Comparison of ENCODE assay signal across 22 cellular contexts in the genomic region with DNA sequence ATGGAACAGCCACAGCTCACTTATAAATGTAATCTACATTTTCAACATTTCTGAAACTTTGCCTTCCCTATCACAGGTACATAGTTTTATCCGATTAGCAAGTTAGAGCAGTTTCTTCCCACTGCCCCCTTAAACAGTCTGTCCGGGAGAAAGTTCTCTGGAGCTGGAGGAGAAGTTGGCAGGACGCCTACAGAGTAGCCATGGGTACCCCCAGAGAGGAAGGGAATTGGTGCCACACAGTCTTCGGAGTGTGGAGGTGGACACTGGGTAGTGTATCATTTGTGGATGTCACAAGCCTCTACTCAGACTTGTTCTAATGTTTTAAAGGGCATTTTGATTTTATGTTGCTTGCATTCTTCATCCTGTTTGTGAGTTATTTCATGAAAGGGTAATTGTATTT. TPM values are rescaled to one million over a fixed set of nuclear protein-coding genes. Genes with fewer than 3 reads are reported as not detected.
DNase-seq lines count a peak whose midpoint lies in the region; ATAC-seq, FAIRE-seq and TF ChIP-seq lines count a peak whose summit lies in the region.
"Had no signal": no experiment of that assay in that cellular context is flagged by ENCODE, and none has a peak within 500 bp of the region (broad histone marks: within the 10 kb centered on the region; RNA-seq: fewer than 3 reads in every experiment).

No MANE protein-coding gene starts in this region.

- peaks cover 15% of the 10 kb centered on the region; the same call in 2 of the 3 replicates for H3K79me2 ChIP-seq in K562 (ENCODE audit: control insufficient read depth, insufficient read depth, low read length)

- intact Hi-C loops in K562 (cut with micrococcal nuclease) (no loop called here), kidney (cut with DNase I) (no loop called here)

- H4K20me1 ChIP-seq in K562 (replicated peaks; ENCODE audit: control insufficient read depth, insufficient read depth, low read length): no peaks in the 10 kb centered on the region

- peaks cover 0 to 2% of the 10 kb centered on the region in 2 experiments; a peak in 2 of 5 replicates for H3K4me1 ChIP-seq in K562 (replicated peaks in 1 of 2; ENCODE audit: control insufficient read depth in 2 of 2, insufficient read depth in 2 of 2, low read length in 2 of 2)
- H3K4me1 ChIP-seq in kidney (ENCODE audit: control insufficient read depth in 1 of 2, insufficient read depth in 1 of 2, low read depth in 1 of 2, low read length in 2 of 2): peaks cover 2 to 13% of the 10 kb centered on the region in 2 donors

- POLR2A ChIA-PET in K562 (lab: Yijun Ruan, JAX): interaction anchor here (0.6 to 0.8 kb wide), 2 partner anchors 12 to 24 kb away, joined by 3 read pairs; no protein-coding TSS in a partner anchor

- WGBS in K562 (ENCODE audit: insufficient coverage, low coverage, missing lambda C conversion rate): 60% methylated on average over 4 of the region's 4 CpGs

- peak; percentile 31 for DNase-seq in Ammon's horn (ENCODE audit: low spot score)
- DNase-seq in K562 (ENCODE audit: extremely low read depth in 1 of 4, low spot score in 3 of 4): no peak
- no peak for DNase-seq in kidney
- no peak for DNase-seq in progenitor cell of endocrine pancreas (ENCODE audit: low spot score, unreplicated experiment)
- DNase-seq in activated effector memory CD4-positive, alpha-beta T cell treated with anti-CD3 and anti-CD28 coated beads, Interleukin-2, amount 50 U/mL, for 16 hours: no peak
- no peak for DNase-seq in natural killer cell treated with Interleukin-12 subunit alpha and Interleukin-12 subunit beta and Interleukin-15 and Interleukin-18, amount 100 ng/mL, for 72 hours (ENCODE audit: low spot score)
- no peak for DNase-seq in stimulated activated naive CD8-positive, alpha-beta T cell treated with anti-CD3 and anti-CD28 coated beads, Interleukin-15, Interleukin-2, amounts not matched to agents 100 U/mL and 50 U/mL, for 24 hours
- DNase-seq: activated CD4-positive, alpha-beta T cell treated with anti-CD3 and anti-CD28 coated beads, Interleukin-2, amount 50 U/mL, for 48 hours; COR-L47; immature natural killer cell; Karpas-422; NCI-H1105; NCI-H69; Right ventricle myocardium superior; T-helper 17 cell had no signal

- no peaks in the 10 kb centered on the region for H3K9me1 ChIP-seq in K562 (ENCODE audit: control insufficient read depth, insufficient read depth, low read length)

- no peaks in the 10 kb centered on the region; the same call in 2 of the 3 replicates for H3K36me3 ChIP-seq in K562 (ENCODE audit: control insufficient read depth, insufficient read depth, low read length)
- no peaks in the 10 kb centered on the region for H3K36me3 ChIP-seq in kidney (ENCODE audit: control insufficient read depth in 1 of 2, insufficient read depth in 2 of 2, low read length in 2 of 2)
- H3K36me3 ChIP-seq: right atrium auricular region had no signal

- TF ChIP-seq POLR2A in K562 (conservative IDR thresholded peaks at IDR 0.05): no peak

- no peak for TF ChIP-seq EP300 in K562 (IDR thresholded peaks at IDR 0.05; ENCODE audit: low read length)

- no peak overlapping the region for H3K4me2 ChIP-seq in K562 (ENCODE audit: insufficient read depth, low read length)

- H3K4me3 Mint-ChIP-seq in progenitor cell of endocrine pancreas (ENCODE audit: low read depth): no peak overlapping the region
- no peak overlapping the region for H3K4me3 Mint-ChIP-seq in natural killer cell treated with Interleukin-12 subunit alpha and Interleukin-12 subunit beta and Interleukin-15 and Interleukin-18, amount 100 ng/mL, for 72 hours
- H3K4me3 Mint-ChIP-seq: activated naive CD4-positive, alpha-beta T cell treated with anti-CD3 and anti-CD28 coated beads, Interleukin-2, amount 50 U/mL, for 24 hours; immature natural killer cell; stimulated activated naive CD8-positive, alpha-beta T cell treated with anti-CD3 and anti-CD28 coated beads, Interleukin-15, Interleukin-2, amounts not matched to agents 100 ng/mL and 50 ng/mL, for 24 hours; T-helper 17 cell had no signal

- in situ Hi-C loops in K562 (cut with MboI): loop anchor here (25.0 kb wide), 1 partner anchor 1055 kb away; no protein-coding TSS in a partner anchor

- peak overlapping the region; percentile 4 for H3K27ac Mint-ChIP-seq in progenitor cell of endocrine pancreas
- no peak overlapping the region for H3K27ac Mint-ChIP-seq in natural killer cell treated with Interleukin-12 subunit alpha and Interleukin-12 subunit beta and Interleukin-15 and Interleukin-18, amount 100 ng/mL, for 72 hours
- H3K27ac Mint-ChIP-seq: activated naive CD4-positive, alpha-beta T cell treated with anti-CD3 and anti-CD28 coated beads, Interleukin-2, amount 50 U/mL, for 24 hours; stimulated activated naive CD8-positive, alpha-beta T cell treated with anti-CD3 and anti-CD28 coated beads, Interleukin-15, Interleukin-2, amounts not matched to agents 100 ng/mL and 50 ng/mL, for 24 hours; T-helper 17 cell had no signal

- no peak for TF ChIP-seq RAD21 in K562 (CRISPR knock-in tag; conservative IDR thresholded peaks at IDR 0.05 in 1 of 2, IDR thresholded peaks at IDR 0.05 in 1 of 2)

- peaks cover 41% of the 10 kb centered on the region for H3K4me1 Mint-ChIP-seq in progenitor cell of endocrine pancreas (ENCODE audit: low read depth)
- H3K4me1 Mint-ChIP-seq in natural killer cell treated with Interleukin-12 subunit alpha and Interleukin-12 subunit beta and Interleukin-15 and Interleukin-18, amount 100 ng/mL, for 72 hours (ENCODE audit: low read depth in 2 of 2): peaks cover 20 to 23% of the 10 kb centered on the region in 2 donors

- no peaks in the 10 kb centered on the region for H3K27me3 ChIP-seq in K562 (ENCODE audit: control insufficient read depth in 2 of 2, insufficient read depth in 2 of 2, low read length in 2 of 2)
- H3K27me3 ChIP-seq: right atrium auricular region had no signal

- H3K36me3 Mint-ChIP-seq in progenitor cell of endocrine pancreas (ENCODE audit: insufficient read depth): peaks cover 14% of the 10 kb centered on the region
- peaks cover 14% of the 10 kb centered on the region for H3K36me3 Mint-ChIP-seq in natural killer cell treated with Interleukin-12 subunit alpha and Interleukin-12 subunit beta and Interleukin-15 and Interleukin-18, amount 100 ng/mL, for 72 hours

- BruUV-seq in K562 (replicated peaks; lab: Mats Ljungman, UMichigan): no TSS peak

- H3K27ac ChIP-seq in K562 (ENCODE audit: extremely low read depth, low read depth, low read length): no peak overlapping the region
- H3K27ac ChIP-seq in kidney (ENCODE audit: low read depth in 2 of 2, low read length in 2 of 2): no peak overlapping the region
- H3K27ac ChIP-seq: right atrium auricular region, VCaP had no signal

- peaks cover 19% of the 10 kb centered on the region for H3K9me3 Mint-ChIP-seq in progenitor cell of endocrine pancreas (ENCODE audit: low read depth)
- H3K9me3 Mint-ChIP-seq in natural killer cell treated with Interleukin-12 subunit alpha and Interleukin-12 subunit beta and Interleukin-15 and Interleukin-18, amount 100 ng/mL, for 72 hours: peaks cover 8% of the 10 kb centered on the region

- no peak overlapping the region for H2AFZ ChIP-seq in K562 (ENCODE audit: low read depth, low read length)

- peak; percentile 32 for FAIRE-seq in K562 (lab: Jason Lieb, UNC)
- no peak for FAIRE-seq in kidney (lab: Jason Lieb, UNC)
- FAIRE-seq: colon, urothelium cell line had no signal

- ATAC-seq in K562: no peak
- ATAC-seq in natural killer cell treated with Interleukin-12 subunit alpha and Interleukin-12 subunit beta and Interleukin-15 and Interleukin-18, amount 100 ng/mL, for 72 hours: no peak
- no peak for ATAC-seq in HG03108 (IDR thresholded peaks at IDR 0.05; ENCODE audit: unreplicated experiment)
- ATAC-seq in stimulated activated naive CD8-positive, alpha-beta T cell treated with anti-CD3 and anti-CD28 coated beads, Interleukin-15, Interleukin-2, amounts not matched to agents 100 U/mL and 50 U/mL, for 24 hours: no peak
- ATAC-seq: T-helper 17 cell had no signal

- no peak overlapping the region for H3K4me3 ChIP-seq in K562
- peak overlapping the region; percentile 58 to 59 for H3K4me3 ChIP-seq in kidney (ENCODE audit: low read length in 2 of 2)
- H3K4me3 ChIP-seq: right atrium auricular region had no signal

- H3K9me3 ChIP-seq in K562 (replicated peaks; ENCODE audit: control insufficient read depth, insufficient read depth, low read depth, low read length) (peaks cover 2% of the 10 kb centered on the region; the same call in 1 of the 2 replicates), kidney (ENCODE audit: control insufficient read depth in 1 of 2, low read length in 2 of 2) (peaks cover 5 to 8% of the 10 kb centered on the region in 2 donors)

- TF ChIP-seq CTCF in K562 (IDR thresholded peaks at IDR 0.05 in 2 of 3, conservative IDR thresholded peaks at IDR 0.05 in 1 of 3; ENCODE audit: insufficient read depth in 2 of 3, low read depth in 1 of 3, low read length in 3 of 3) (no peak), kidney (IDR thresholded peaks at IDR 0.05; ENCODE audit: borderline replicate concordance, extremely low read depth, insufficient read depth) (no peak), progenitor cell of endocrine pancreas (IDR thresholded peaks at IDR 0.05; ENCODE audit: unreplicated experiment) (no peak)

- CTCF ChIA-PET in K562 (lab: Yijun Ruan, JAX; ENCODE audit: low intra/inter-chr PET ratio): no interaction called here

- H3K27me3 Mint-ChIP-seq in progenitor cell of endocrine pancreas: no peaks in the 10 kb centered on the region
- H3K27me3 Mint-ChIP-seq in natural killer cell treated with Interleukin-12 subunit alpha and Interleukin-12 subunit beta and Interleukin-15 and Interleukin-18, amount 100 ng/mL, for 72 hours: no peaks in the 10 kb centered on the region
- H3K27me3 Mint-ChIP-seq: activated naive CD4-positive, alpha-beta T cell treated with anti-CD3 and anti-CD28 coated beads, Interleukin-2, amount 50 U/mL, for 24 hours; stimulated activated naive CD8-positive, alpha-beta T cell treated with anti-CD3 and anti-CD28 coated beads, Interleukin-15, Interleukin-2, amounts not matched to agents 100 ng/mL and 50 ng/mL, for 24 hours; T-helper 17 cell had no signal

- no peak overlapping the region for H3K9ac ChIP-seq in K562 (ENCODE audit: insufficient read depth in 1 of 2, low read depth in 2 of 2, low read length in 2 of 2)
- H3K9ac ChIP-seq in kidney (ENCODE audit: low read length in 2 of 2): peak overlapping the region in 1 of 2 donors; percentile 68

RNA-seq across cellular contexts. Expression of gene TAF3, which starts 39.0 kb away (rescaled TPM):
- 6.2 and 11.8 TPM in 2 replicates for total RNA-seq in K562 (2011; cell fraction: chromatin; rRNA removed; ENCODE audit: low replicate concordance)
- total RNA-seq in K562 (2011; cell fraction: nucleolus; rRNA removed): 5.5 and 6.1 TPM in 2 replicates
- total RNA-seq in K562 (2011; cell fraction: nucleoplasm; rRNA removed): 7.3 and 7.6 TPM in 2 replicates
- total RNA-seq in K562 (2014; rRNA removed) (3.8 and 4.4 TPM in 2 replicates), K562 (2014; rRNA removed; fragmentation: Illumina TruSeq; extraction: Trizol) (3.3 and 4.4 TPM in 2 replicates), K562 (2015; rRNA removed; fragmentation: Illumina TruSeq; extraction: Trizol) (4.1 TPM in 2 replicates), K562 (2021) (9.2 and 9.6 TPM in 2 replicates), kidney (8.7 TPM), progenitor cell of endocrine pancreas (8.5 and 9.4 TPM in 2 replicates)
- polyA plus RNA-seq in K562 (2011; rRNA removed) (2.4 and 2.8 TPM in 2 replicates), K562 (2014; fragmentation: Illumina TruSeq; extraction: Trizol) (8.7 and 9.9 TPM in 2 replicates), K562 (2014; fragmentation: Nextera tagmentation; extraction: Ambion mirVana) (1 to 10 TPM; 1.5 to 2.0 TPM), K562 (2014; rRNA removed) (3.1 and 4.9 TPM in 2 replicates), kidney (ENCODE audit: insufficient read depth, low read depth, low replicate concordance) (4.0 TPM)
- polyA plus RNA-seq in K562 (2011; cell fraction: cytosol; rRNA removed): 1.2 TPM in 2 replicates
- 2.6 and 3.5 TPM in 2 replicates for polyA plus RNA-seq in K562 (2011; cell fraction: nucleus; rRNA removed)
- polyA plus RNA-seq in K562 (2012): 5.6 and 6.2 TPM in 2 replicates
- 4.2 and 4.6 TPM in 2 replicates for polyA minus RNA-seq in K562 (2011; rRNA and poly(A)+ RNA removed)
- polyA minus RNA-seq in K562 (2011; cell fraction: cytosol; rRNA and poly(A)+ RNA removed): 2.6 and 2.8 TPM in 2 replicates
- polyA minus RNA-seq in K562 (2011; cell fraction: nucleus; rRNA and poly(A)+ RNA removed): 6.1 and 6.3 TPM in 2 replicates
- 10 to 100 TPM; 15.6 to 20.0 TPM for total RNA-seq in natural killer cell treated with Interleukin-12 subunit alpha and Interleukin-12 subunit beta and Interleukin-15 and Interleukin-18, amount 100 ng/mL, for 72 hours
